In the genomic region with DNA sequence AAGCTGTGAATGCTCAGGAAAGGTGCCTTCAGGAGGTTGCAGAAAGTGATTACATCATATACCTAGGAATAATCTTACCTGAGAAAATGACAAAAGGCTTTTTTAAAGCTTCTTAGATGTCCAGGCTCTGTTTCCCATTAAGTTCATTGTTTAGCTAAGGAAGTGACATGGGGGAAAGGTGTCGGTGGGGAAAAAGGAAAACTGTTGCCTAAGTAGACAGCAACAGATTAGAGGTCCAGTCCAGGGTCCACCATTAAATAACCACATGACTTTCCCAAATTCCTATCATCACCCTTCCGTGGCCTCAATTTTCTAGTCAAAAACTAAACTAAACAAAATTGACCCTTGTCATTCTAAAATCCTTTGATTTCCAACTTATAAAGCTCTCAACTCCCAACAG, we compare ENCODE assay signal across 1 cellular context.
TF ChIP-seq lines count a peak whose summit lies in the region.

No MANE protein-coding gene starts in this region.

TF ChIP-seq in GM23338, 12 proteins besides CTCF, POLR2A, EP300 and RAD21 (continued from another document):
- TF ChIP-seq POLR2AphosphoS5 (IDR thresholded peaks at IDR 0.05; ENCODE audit: low read depth) (no peak), ZNF114 (CRISPR knock-in tag; IDR thresholded peaks at IDR 0.05) (no peak)
